ENCODE assay signal across 16 cellular contexts in genomic region chr13:79289557-79289956, GRCh38.
"Had no signal": no experiment of that assay in that cellular context is flagged by ENCODE, and none has a peak within 500 bp of the region (broad histone marks: within the 10 kb centered on the region; RNA-seq: fewer than 3 reads in every experiment).

No MANE protein-coding gene starts in this region.

- H3K9me3 Mint-ChIP-seq: activated CD4-positive, alpha-beta T cell treated with anti-CD3 and anti-CD28 coated beads, Interleukin-2, amount 10 ng/mL, durations not matched to agents 7 days and 5 days; activated naive CD4-positive, alpha-beta T cell treated with anti-CD3 and anti-CD28 coated beads, Interleukin-2, amount 50 U/mL, for 72 hours; brain; central memory CD8-positive, alpha-beta T cell; neural progenitor cell; stimulated activated naive CD8-positive, alpha-beta T cell treated with anti-CD3 and anti-CD28 coated beads, Interleukin-15, Interleukin-2, amounts not matched to agents 100 ng/mL and 50 ng/mL, for 24 hours had no signal

- H3K27ac ChIP-seq: gastroesophageal sphincter, ovary, testis had no signal

- H3K4me1 Mint-ChIP-seq: activated CD4-positive, alpha-beta T cell treated with anti-CD3 and anti-CD28 coated beads, Interleukin-2, amount 10 ng/mL, durations not matched to agents 7 days and 5 days; central memory CD8-positive, alpha-beta T cell had no signal

- H3K4me3 Mint-ChIP-seq: activated CD4-positive, alpha-beta T cell treated with anti-CD3 and anti-CD28 coated beads, Interleukin-2, amount 10 ng/mL, durations not matched to agents 7 days and 5 days; brain; central memory CD8-positive, alpha-beta T cell; neural progenitor cell; stimulated activated naive CD8-positive, alpha-beta T cell treated with anti-CD3 and anti-CD28 coated beads, Interleukin-15, Interleukin-2, amounts not matched to agents 100 ng/mL and 50 ng/mL, for 24 hours had no signal

- H3K27me3 ChIP-seq: gastroesophageal sphincter, neural progenitor cell, ovary, testis had no signal

- H3K36me3 ChIP-seq: gastroesophageal sphincter, neural progenitor cell, ovary had no signal

- H3K36me3 Mint-ChIP-seq: activated naive CD4-positive, alpha-beta T cell treated with anti-CD3 and anti-CD28 coated beads, Interleukin-2, amount 50 U/mL, for 72 hours; brain; neural progenitor cell had no signal

- H3K4me1 ChIP-seq: gastroesophageal sphincter, testis had no signal

- H3K9me3 ChIP-seq: gastroesophageal sphincter, ovary, testis had no signal

- H3K27ac Mint-ChIP-seq: activated CD4-positive, alpha-beta T cell treated with anti-CD3 and anti-CD28 coated beads, Interleukin-2, amount 10 ng/mL, durations not matched to agents 7 days and 5 days; activated naive CD4-positive, alpha-beta T cell treated with anti-CD3 and anti-CD28 coated beads, Interleukin-2, amount 50 U/mL, for 72 hours; brain; neural progenitor cell; stimulated activated naive CD8-positive, alpha-beta T cell treated with anti-CD3 and anti-CD28 coated beads, Interleukin-15, Interleukin-2, amounts not matched to agents 100 ng/mL and 50 ng/mL, for 24 hours had no signal

- ATAC-seq: activated naive CD4-positive, alpha-beta T cell treated with anti-CD3 and anti-CD28 coated beads, Interleukin-2, amount 50 U/mL, for 72 hours; gastroesophageal sphincter; left lobe of liver had no signal

- H3K4me3 ChIP-seq: gastroesophageal sphincter, neural progenitor cell, ovary, testis had no signal

- H3K27me3 Mint-ChIP-seq: stimulated activated naive CD8-positive, alpha-beta T cell treated with anti-CD3 and anti-CD28 coated beads, Interleukin-15, Interleukin-2, amounts not matched to agents 100 ng/mL and 50 ng/mL, for 24 hours had no signal

- DNase-seq: activated CD4-positive, alpha-beta T cell treated with anti-CD3 and anti-CD28 coated beads, Interleukin-2, amount 10 ng/mL, durations not matched to agents 7 days and 5 days; activated CD4-positive, CD25-positive, alpha-beta regulatory T cell; activated CD8-positive, alpha-beta memory T cell treated with anti-CD3 and anti-CD28 coated beads for 24 hours; activated effector memory CD4-positive, alpha-beta T cell treated with anti-CD3 and anti-CD28 coated beads, Interleukin-2, amount 50 U/mL, for 16 hours; amniotic stem cell; islet precursor cell; ovary; stimulated activated CD4-positive, alpha-beta T cell treated with anti-CD3 and anti-CD28 coated beads, Interleukin-2, amount 100 ng/mL, for 48 hours; testis had no signal
